In the genomic region with DNA sequence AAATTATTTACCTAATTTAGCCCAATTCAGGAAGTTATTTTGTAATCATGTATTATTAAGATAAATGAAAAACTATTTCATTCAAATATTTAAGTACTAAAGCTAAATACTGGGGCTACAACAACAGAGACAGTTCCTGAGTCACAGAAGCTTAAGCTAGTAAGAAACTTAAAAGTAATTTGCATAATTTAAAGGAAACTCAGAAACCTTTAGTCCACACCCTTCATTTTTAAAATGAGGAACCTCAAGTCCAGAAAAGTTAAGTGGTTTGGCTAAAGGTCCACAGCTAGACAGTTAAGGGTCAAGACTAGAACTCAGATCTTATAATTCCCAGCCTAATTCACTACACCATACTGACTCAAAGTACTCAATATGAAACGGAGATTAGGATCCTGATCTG, we compare ENCODE assay signal across 15 cellular contexts. TPM values are rescaled to one million over a fixed set of nuclear protein-coding genes. Genes with fewer than 3 reads are reported as not detected.
DNase-seq lines count a peak whose midpoint lies in the region; ATAC-seq and TF ChIP-seq lines count a peak whose summit lies in the region.
"Had no signal": no experiment of that assay in that cellular context is flagged by ENCODE, and none has a peak within 500 bp of the region (broad histone marks: within the 10 kb centered on the region; RNA-seq: fewer than 3 reads in every experiment).

No MANE protein-coding gene starts in this region.

- peak overlapping the region; percentile 87 for H3K27ac Mint-ChIP-seq in activated B cell treated with CpG ODN at 0.5 μM for 24 hours
- H3K27ac Mint-ChIP-seq: dendritic cell treated with granulocyte-macrophage colony-stimulating factor and Interleukin-4, amounts not matched to agents 40 ng/mL and 50 ng/mL, for 4 days had no signal

- H3K4me3 Mint-ChIP-seq in activated B cell treated with CpG ODN at 0.5 μM for 24 hours, result peak overlapping the region; percentile 60
- H3K4me3 Mint-ChIP-seq: dendritic cell treated with granulocyte-macrophage colony-stimulating factor and Interleukin-4, amounts not matched to agents 40 ng/mL and 50 ng/mL, for 4 days had no signal

- H3K4me2 ChIP-seq in osteoblast (ENCODE audit: insufficient read depth, low read length), result no peak overlapping the region

- ATAC-seq in GM18498 (IDR thresholded peaks at IDR 0.05; ENCODE audit: unreplicated experiment) (peak; percentile 33), GM21423 (IDR thresholded peaks at IDR 0.05; ENCODE audit: unreplicated experiment) (peak; percentile 23), HG03432 (IDR thresholded peaks at IDR 0.05; ENCODE audit: unreplicated experiment) (peak; percentile 28), activated B cell treated with CpG ODN at 0.5 μM for 24 hours (ENCODE audit: low read depth) (peak; percentile 77)

- peaks cover 38% of the 10 kb centered on the region for H3K36me3 Mint-ChIP-seq in activated B cell treated with CpG ODN at 0.5 μM for 24 hours (ENCODE audit: low read depth)

- H3K9me3 Mint-ChIP-seq in activated B cell treated with CpG ODN at 0.5 μM for 24 hours, result no peaks in the 10 kb centered on the region
- H3K9me3 Mint-ChIP-seq: dendritic cell treated with granulocyte-macrophage colony-stimulating factor and Interleukin-4, amounts not matched to agents 40 ng/mL and 50 ng/mL, for 4 days had no signal

- peaks cover 3% of the 10 kb centered on the region for H4K20me1 ChIP-seq in osteoblast (ENCODE audit: insufficient read depth, low read length)

- no peak overlapping the region for H3K27ac ChIP-seq in osteoblast (ENCODE audit: low read depth, low read length)
- H3K27ac ChIP-seq: esophagus squamous epithelium, Peyer's patch had no signal

- H3K36me3 ChIP-seq in MG63, result no peaks in the 10 kb centered on the region
- no peaks in the 10 kb centered on the region for H3K36me3 ChIP-seq in osteoblast (ENCODE audit: insufficient read depth, low read length)

- DNase-seq in activated B cell treated with CpG ODN at 0.5 μM for 24 hours (no peak), MG63 (no peak), osteoblast (ENCODE audit: insufficient read length, low spot score, missing footprints) (no peak), NCI-H2227 (lab: John Stamatoyannopoulos, UW; ENCODE audit: unreplicated experiment) (no peak)
- DNase-seq in activated CD4-positive, CD25-positive, alpha-beta regulatory T cell (lab: John Stamatoyannopoulos, UW), result no peak
- DNase-seq: activated effector memory CD4-positive, alpha-beta T cell treated with anti-CD3 and anti-CD28 coated beads, Interleukin-2, amount 50 U/mL, for 16 hours; DMS153; esophagus squamous epithelium; NCI-H1105 treated with DMSO at 0.1 percent for 48 hours; NCI-H446; Peyer's patch had no signal

- no peaks in the 10 kb centered on the region for H3K27me3 Mint-ChIP-seq in activated B cell treated with CpG ODN at 0.5 μM for 24 hours
- H3K27me3 Mint-ChIP-seq: dendritic cell treated with granulocyte-macrophage colony-stimulating factor and Interleukin-4, amounts not matched to agents 40 ng/mL and 50 ng/mL, for 4 days had no signal

- POLR2A ChIA-PET in activated B cell treated with CpG ODN at 0.5 μM for 24 hours (lab: Charles Lee), result interaction anchor here (0.9 to 2.7 kb wide), 5 partner anchors 13 to 92 kb away, joined by 3 to 7 read pairs (median 5); a partner anchor contains a TSS

- no peak overlapping the region for H2AFZ ChIP-seq in osteoblast (ENCODE audit: low read length)

- TF ChIP-seq CTCF in activated B cell treated with CpG ODN at 0.5 μM for 24 hours (IDR thresholded peaks at IDR 0.05) (no peak), osteoblast (IDR thresholded peaks at IDR 0.05; ENCODE audit: extremely low read depth, low read depth, low read length) (no peak)

- H3K9me3 ChIP-seq in MG63 (no peaks in the 10 kb centered on the region), osteoblast (ENCODE audit: low read depth, low read length) (no peaks in the 10 kb centered on the region)
- H3K9me3 ChIP-seq: esophagus squamous epithelium, Peyer's patch had no signal

- H3K27me3 ChIP-seq in MG63, result no peaks in the 10 kb centered on the region
- H3K27me3 ChIP-seq in osteoblast (ENCODE audit: insufficient read depth, low read length), result no peaks in the 10 kb centered on the region
- H3K27me3 ChIP-seq: esophagus squamous epithelium, Peyer's patch had no signal

- H3K4me1 ChIP-seq in osteoblast (ENCODE audit: insufficient read depth, low read length), result no peaks in the 10 kb centered on the region

- H3K4me1 Mint-ChIP-seq in activated B cell treated with CpG ODN at 0.5 μM for 24 hours, result peaks cover 80% of the 10 kb centered on the region

- peaks cover 16% of the 10 kb centered on the region for H3K79me2 ChIP-seq in osteoblast (ENCODE audit: insufficient read depth, low read length)

- intact Hi-C loops in activated B cell treated with CpG ODN at 0.5 μM for 24 hours (cut with micrococcal nuclease), result loop anchor here (1.0 to 2.0 kb wide), 2 partner anchors 8 to 15 kb away; a partner anchor contains a TSS

- no peak overlapping the region for H3K4me3 ChIP-seq in MG63
- H3K4me3 ChIP-seq in osteoblast (ENCODE audit: insufficient read depth, low read length), result no peak overlapping the region
- H3K4me3 ChIP-seq: esophagus squamous epithelium, Peyer's patch had no signal

- CTCF ChIA-PET in activated B cell treated with CpG ODN at 0.5 μM for 24 hours (lab: Charles Lee), result interaction anchor here (0.8 to 2.1 kb wide), 6 partner anchors 10 to 319 kb away, joined by 3 to 8 read pairs (median 4); no protein-coding TSS in a partner anchor

RNA-seq across cellular contexts. Expression of a gene that starts 7.2 kb away (rescaled TPM):
- total RNA-seq in activated B cell treated with CpG ODN at 0.5 μM for 24 hours (46.9 and 51.3 TPM in 2 replicates), osteoblast (36.2 and 36.8 TPM in 2 replicates)
- 12.8 and 51.6 TPM in 2 replicates for total RNA-seq in MG63 (2014; rRNA removed; shearing (Covaris generic); ENCODE audit: low replicate concordance)

Comparison
In these comparisons a context has a peak if more than half of its experiments do, and no peak if none do; other contexts are left out.
1. ATAC-seq: peak in every context shown above with its lines; median percentile 77 in activated B cell treated with CpG ODN at 0.5 μM for 24 hours; 33 in GM18498; 28 in HG03432; 23 in GM21423.